Comparison of ENCODE assay signal across 11 cellular contexts in genomic region chr10:77872151-77872946, GRCh38. TPM values are rescaled to one million over a fixed set of nuclear protein-coding genes. Genes with fewer than 3 reads are reported as not detected.
DNase-seq lines count a peak whose midpoint lies in the region; ATAC-seq and TF ChIP-seq lines count a peak whose summit lies in the region.
"Had no signal": no experiment of that assay in that cellular context is flagged by ENCODE, and none has a peak within 500 bp of the region (broad histone marks: within the 10 kb centered on the region; RNA-seq: fewer than 3 reads in every experiment).

No MANE protein-coding gene starts in this region.

- ATAC-seq in HG03565 (IDR thresholded peaks at IDR 0.05; ENCODE audit: unreplicated experiment): no peak
- ATAC-seq in GM18505 (IDR thresholded peaks at IDR 0.05; ENCODE audit: unreplicated experiment): no peak
- ATAC-seq: left lung, upper lobe of right lung had no signal

- H2BK5ac ChIP-seq in mesendoderm (ENCODE audit: low read length): no peak overlapping the region

- H3K27me3 ChIP-seq in dorsolateral prefrontal cortex (no peaks in the 10 kb centered on the region), mesendoderm (ENCODE audit: insufficient read depth, low read length, poor library complexity) (no peaks in the 10 kb centered on the region), stomach smooth muscle (ENCODE audit: control insufficient read depth in 1 of 2, insufficient read depth in 2 of 2, low read length in 2 of 2) (no peaks in the 10 kb centered on the region), colonic mucosa (no peaks in the 10 kb centered on the region)
- H3K27me3 ChIP-seq: left lung, upper lobe of right lung had no signal

- H3K56ac ChIP-seq in mesendoderm (ENCODE audit: low read length): peak overlapping the region; percentile 73

- peak overlapping the region in 12 of 59 donors; percentile 2 to 37 (median 17) for H3K4me3 ChIP-seq in dorsolateral prefrontal cortex
- no peak overlapping the region for H3K4me3 ChIP-seq in mesendoderm (ENCODE audit: low read length)
- no peak overlapping the region for H3K4me3 ChIP-seq in stomach smooth muscle (ENCODE audit: low read length in 2 of 2)
- no peak overlapping the region for H3K4me3 ChIP-seq in colonic mucosa
- H3K4me3 ChIP-seq: left lung, upper lobe of right lung had no signal

- H2BK120ac ChIP-seq in mesendoderm (ENCODE audit: low read depth, low read length): no peak overlapping the region

- peak overlapping the region in 58 of 59 donors; percentile 58 to 94 (median 87) for H3K27ac ChIP-seq in dorsolateral prefrontal cortex
- no peak overlapping the region for H3K27ac ChIP-seq in mesendoderm (ENCODE audit: low read depth, low read length)
- peak overlapping the region; percentile 97 for H3K27ac ChIP-seq in stomach smooth muscle (ENCODE audit: low read length)
- H3K27ac ChIP-seq in colonic mucosa: no peak overlapping the region
- H3K27ac ChIP-seq: left lung, upper lobe of right lung had no signal

- peak; percentile 51 for DNase-seq in NCI-H1694 (lab: John Stamatoyannopoulos, UW)
- peak; percentile 69 to 87 (median 84) for DNase-seq in dorsolateral prefrontal cortex
- DNase-seq in mesendoderm: no peak
- no peak for DNase-seq in colonic mucosa
- no peak for DNase-seq in T-helper 2 cell
- DNase-seq: DMS153, left lung, upper lobe of right lung had no signal

- H3K4me2 ChIP-seq in mesendoderm (ENCODE audit: low read length): no peak overlapping the region

- no peak overlapping the region for H2AK5ac ChIP-seq in mesendoderm (ENCODE audit: low read length)

- H4K8ac ChIP-seq in mesendoderm (ENCODE audit: low read depth, low read length): no peak overlapping the region

- no peak overlapping the region for H3K18ac ChIP-seq in mesendoderm (ENCODE audit: low read length)

- TF ChIP-seq POLR2A in GM18505 (IDR thresholded peaks at IDR 0.05; ENCODE audit: borderline replicate concordance, extremely low read depth, insufficient read depth, insufficient read length): no peak

- H2BK15ac ChIP-seq in mesendoderm (replicated peaks; ENCODE audit: low read depth): no peak overlapping the region

- WGBS in mesendoderm (ENCODE audit: extremely low coverage, insufficient coverage, low lambda C conversion rate): no CpG with 5 or more reads among the region's 18 CpGs

- H3K79me2 ChIP-seq in mesendoderm (ENCODE audit: control insufficient read depth, insufficient read depth, low read length): peaks cover 66% of the 10 kb centered on the region

- H3K79me1 ChIP-seq in mesendoderm (ENCODE audit: low read length): peaks cover 38% of the 10 kb centered on the region

- H3K9ac ChIP-seq in mesendoderm (ENCODE audit: low read length) (no peak overlapping the region), stomach smooth muscle (ENCODE audit: low read length in 2 of 2) (peak overlapping the region; percentile 64 to 74), colonic mucosa (ENCODE audit: low read depth in 2 of 2, low read length in 2 of 2) (no peak overlapping the region)

- intact Hi-C loops in dorsolateral prefrontal cortex (cut with DNase I) (loop anchor here (1.0 to 2.0 kb wide), 4 partner anchors 16 to 54 kb away; partner anchors contain the start of gene DLG5 (in 1 of the 2)), colonic mucosa (cut with DNase I) (no loop called here)

- no peaks in the 10 kb centered on the region for H3K9me3 ChIP-seq in stomach smooth muscle (ENCODE audit: control insufficient read depth in 2 of 2, low read length in 2 of 2)
- H3K9me3 ChIP-seq in colonic mucosa: no peaks in the 10 kb centered on the region
- H3K9me3 ChIP-seq: left lung, upper lobe of right lung had no signal

- no peak overlapping the region for H3K4ac ChIP-seq in mesendoderm (ENCODE audit: low read depth, low read length)

- no peak overlapping the region for H4K5ac ChIP-seq in mesendoderm (ENCODE audit: low read length)

- no peak overlapping the region for H3K23ac ChIP-seq in mesendoderm (ENCODE audit: low read length)

- H3K4me1 ChIP-seq in mesendoderm (ENCODE audit: control insufficient read depth, low read depth, low read length) (peaks cover 20% of the 10 kb centered on the region), stomach smooth muscle (ENCODE audit: control insufficient read depth, insufficient read depth, low read length) (peaks cover 54% of the 10 kb centered on the region), colonic mucosa (no peaks in the 10 kb centered on the region)

- TF ChIP-seq CTCF in dorsolateral prefrontal cortex (IDR thresholded peaks at IDR 0.05 in 54 of 56, conservative IDR thresholded peaks at IDR 0.05 in 2 of 56; ENCODE audit: low read depth in 1 of 56, partially characterized antibody in 56 of 56) (peak in 7 of 56 donors; percentile 6 to 38 (median 13)), colonic mucosa (IDR thresholded peaks at IDR 0.05) (no peak)

- H3K36me3 ChIP-seq in mesendoderm (ENCODE audit: control insufficient read depth, insufficient read depth, low read length) (no peaks in the 10 kb centered on the region), stomach smooth muscle (ENCODE audit: control insufficient read depth in 2 of 2, insufficient read depth in 2 of 2, low read length in 2 of 2) (peaks cover 5 to 9% of the 10 kb centered on the region in 2 donors), colonic mucosa (no peaks in the 10 kb centered on the region)
- H3K36me3 ChIP-seq: upper lobe of right lung had no signal

RNA-seq across cellular contexts. Expression of gene DLG5, which starts 54.2 kb away (rescaled TPM):
- total RNA-seq in dorsolateral prefrontal cortex (10 to 100 TPM; 24.0 to 52.8 (median 34.1) TPM), colonic mucosa (10 to 100 TPM; 26.1 to 47.5 TPM)
- polyA plus RNA-seq in mesendoderm (2013, experiment 1 of 2): 58.5 TPM
- 57.0 TPM for polyA plus RNA-seq in mesendoderm (2013, experiment 2 of 2)

Comparison
In these comparisons a context has a peak if more than half of its experiments do, and no peak if none do; other contexts are left out.
1. DNase-seq: peak in NCI-H1694 (single experiment) and dorsolateral prefrontal cortex (10 of 10); none in mesendoderm (single experiment), colonic mucosa (single experiment) and T-helper 2 cell (0 of 5).
2. H3K27ac ChIP-seq: peak in dorsolateral prefrontal cortex (58 of 59) and stomach smooth muscle (single experiment); none in mesendoderm (single experiment) and colonic mucosa (single experiment).
3. H3K9ac ChIP-seq: peak in stomach smooth muscle (2 of 2); none in mesendoderm (single experiment) and colonic mucosa (0 of 2).